In the genomic region with DNA sequence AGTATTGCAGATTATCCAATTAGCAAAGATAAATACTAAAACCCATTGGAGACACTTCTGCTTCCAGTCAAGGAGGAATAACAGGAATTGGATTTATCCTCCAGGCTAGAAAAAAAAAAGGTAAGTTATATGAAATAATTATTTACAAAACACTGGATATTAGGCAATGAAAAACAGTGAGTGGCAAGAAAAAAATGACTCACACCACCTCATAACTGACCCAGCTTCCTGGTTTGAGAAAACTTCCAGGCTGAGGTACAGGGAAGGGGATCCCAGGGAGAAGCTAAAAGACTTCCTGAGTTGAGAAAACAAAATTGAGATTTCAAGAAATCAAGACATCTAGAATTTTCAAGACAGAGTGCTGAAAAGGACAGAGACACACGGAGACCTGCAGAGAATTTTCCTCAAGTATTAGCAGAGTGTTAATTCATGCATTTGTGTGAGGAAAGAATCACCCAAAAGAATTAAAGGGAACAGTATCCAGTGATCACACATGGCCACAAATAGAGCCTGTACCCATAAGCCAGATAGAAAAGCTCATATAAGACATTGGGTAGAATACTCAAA, we compare ENCODE assay signal across 25 cellular contexts. TPM values are rescaled to one million over a fixed set of nuclear protein-coding genes. Genes with fewer than 3 reads are reported as not detected.
"Had no signal": no experiment of that assay in that cellular context is flagged by ENCODE, and none has a peak within 500 bp of the region (broad histone marks: within the 10 kb centered on the region; RNA-seq: fewer than 3 reads in every experiment).

No MANE protein-coding gene starts in this region.

- H3K27me3 ChIP-seq: cardiac muscle cell, gastrocnemius medialis, heart left ventricle, left lung, tibial nerve had no signal

- H3K4me3 Mint-ChIP-seq: effector memory CD8-positive, alpha-beta T cell; memory B cell; T-helper 17 cell had no signal

- H3K4me1 Mint-ChIP-seq: memory B cell, T-helper 17 cell had no signal

- H3K36me3 ChIP-seq: cardiac muscle cell, gastrocnemius medialis, heart left ventricle, left lung, tibial nerve had no signal

- H3K27ac Mint-ChIP-seq: effector memory CD8-positive, alpha-beta T cell; memory B cell; T-helper 17 cell had no signal

- H3K27ac ChIP-seq: cardiac muscle cell, gastrocnemius medialis, heart left ventricle, left lung, tibial nerve, VCaP had no signal

- H3K9me3 ChIP-seq: gastrocnemius medialis, heart left ventricle, left lung had no signal

- H3K36me3 Mint-ChIP-seq: memory B cell had no signal

- DNase-seq: activated CD4-positive, CD25-positive, alpha-beta regulatory T cell treated with anti-CD3 and anti-CD28 coated beads, Interleukin-2, amount 50 U/mL, for 72 hours; activated CD8-positive, alpha-beta memory T cell treated with anti-CD3 and anti-CD28 coated beads for 24 hours; activated CD8-positive, alpha-beta memory T cell treated with anti-CD3 and anti-CD28 coated beads, Interleukin-2, amount 50 U/mL, for 48 hours; activated effector memory CD4-positive, alpha-beta T cell treated with Interleukin-2 at 50 U/mL for 16 hours; activated naive CD4-positive, alpha-beta T cell treated with anti-CD3 and anti-CD28 coated beads, Interleukin-2, amount 50 U/mL, for 16 hours; activated T-cell treated with anti-CD3 and anti-CD28 coated beads, Interleukin-2, amount 50 U/mL, for 48 hours; effector memory CD8-positive, alpha-beta T cell; gastrocnemius medialis; heart left ventricle; kidney; left lung; occipital lobe; stimulated activated CD4-positive, alpha-beta T cell treated with anti-CD3 and anti-CD28 coated beads, Interleukin-2, amount 100 ng/mL, for 24 hours; stimulated activated naive CD8-positive, alpha-beta T cell treated with anti-CD3 and anti-CD28 coated beads, Interleukin-15, Interleukin-2, amounts not matched to agents 100 U/mL and 50 U/mL, for 24 hours; T-helper 17 cell had no signal

- H3K4me3 ChIP-seq: cardiac muscle cell, gastrocnemius medialis, heart left ventricle, left lung, tibial nerve had no signal

- H3K4me1 ChIP-seq: gastrocnemius medialis, heart left ventricle, left lung, tibial nerve had no signal

- ATAC-seq: effector memory CD8-positive, alpha-beta T cell; gastrocnemius medialis; heart left ventricle; left lung; stimulated activated naive CD8-positive, alpha-beta T cell treated with anti-CD3 and anti-CD28 coated beads, Interleukin-15, Interleukin-2, amounts not matched to agents 100 U/mL and 50 U/mL, for 24 hours; T-helper 17 cell had no signal

- H3K9me3 Mint-ChIP-seq: memory B cell had no signal

- FAIRE-seq: kidney, urothelium cell line had no signal

RNA-seq across cellular contexts. Expression of a gene that starts 17.4 kb away (rescaled TPM):
- total RNA-seq: dermis microvascular lymphatic vessel endothelial cell, fibroblast of lung, heart left ventricle, mononuclear cell, occipital lobe, posterior vena cava, skeletal muscle tissue, T-helper 17 cell, tibial nerve had no signal
- polyA plus RNA-seq: cardiac muscle cell, fibroblast of lung, heart left ventricle had no signal
